ENCODE assay signal across 1 cellular context in the genomic region with DNA sequence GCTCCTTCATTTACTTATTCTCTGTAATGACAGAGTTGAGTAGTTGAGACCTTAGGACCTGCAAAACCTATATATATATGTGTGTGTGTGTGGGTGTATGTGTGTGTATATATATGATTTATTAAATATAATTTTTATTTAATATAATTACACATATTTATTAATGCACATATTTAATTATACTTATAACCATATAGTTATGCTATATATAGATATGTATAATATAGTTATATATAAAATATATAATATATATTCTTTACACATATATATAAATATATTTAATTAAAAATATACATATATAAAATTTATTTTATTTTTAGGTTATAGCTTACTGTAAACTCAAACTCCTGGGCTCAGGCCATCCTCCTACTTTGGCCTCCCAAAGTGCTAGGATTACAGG.
TF ChIP-seq lines count a peak whose summit lies in the region.

No MANE protein-coding gene starts in this region.

TF ChIP-seq in K562, 482 proteins besides CTCF, POLR2A, EP300 and RAD21 (continued from another document):
- TF ChIP-seq NFIC (IDR thresholded peaks at IDR 0.05): peak; percentile 38; the same call in 1 of the 2 replicates
- TF ChIP-seq, protein P1, sequence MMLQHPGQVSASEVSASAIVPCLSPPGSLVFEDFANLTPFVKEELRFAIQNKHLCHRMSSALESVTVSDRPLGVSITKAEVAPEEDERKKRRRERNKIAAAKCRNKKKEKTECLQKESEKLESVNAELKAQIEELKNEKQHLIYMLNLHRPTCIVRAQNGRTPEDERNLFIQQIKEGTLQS (IDR thresholded peaks at IDR 0.05): no peak
- TF ChIP-seq, protein P1 (CRISPR knock-in tag; conservative IDR thresholded peaks at IDR 0.05): no peak
